Comparison of ENCODE assay signal across 9 cellular contexts in genomic region chrX:153226344-153227190, GRCh38. TPM values are rescaled to one million over a fixed set of nuclear protein-coding genes. Genes with fewer than 3 reads are reported as not detected.
DNase-seq lines count a peak whose midpoint lies in the region; ATAC-seq and TF ChIP-seq lines count a peak whose summit lies in the region.
"Had no signal": no experiment of that assay in that cellular context is flagged by ENCODE, and none has a peak within 500 bp of the region (broad histone marks: within the 10 kb centered on the region; RNA-seq: fewer than 3 reads in every experiment).

No MANE protein-coding gene starts in this region.

- no peaks in the 10 kb centered on the region for H3K9me3 ChIP-seq in prostate gland

- DNase-seq in AG08395 (ENCODE audit: low spot score) (peak; percentile 10), HS-5 (ENCODE audit: low read depth) (peak; percentile 52), astrocyte of the hippocampus (ENCODE audit: low read depth, low spot score) (peak; percentile 3), left kidney (ENCODE audit: low read depth, low spot score) (peak; percentile 80), NCI-H1105 treated with DMSO at 0.1 percent for 48 hours (lab: John Stamatoyannopoulos, UW) (no peak), prostate gland (ENCODE audit: low spot score) (no peak), middle frontal gyrus (ENCODE audit: extremely low spot score, low spot score) (no peak)

- 11% methylated on average over 16 of the region's 16 CpGs for WGBS in prostate gland

- TF ChIP-seq POLR2A in prostate gland (IDR thresholded peaks at IDR 0.05), result no peak

- H3K36me3 ChIP-seq in prostate gland, result no peaks in the 10 kb centered on the region

- no peak for TF ChIP-seq CTCF in prostate gland (IDR thresholded peaks at IDR 0.05)

- H3K27me3 ChIP-seq in prostate gland (replicated peaks; ENCODE audit: insufficient read depth), result no peaks in the 10 kb centered on the region

- H3K4me3 ChIP-seq in prostate gland, result no peak overlapping the region

- no peak for ATAC-seq in GM18868 (IDR thresholded peaks at IDR 0.05; ENCODE audit: unreplicated experiment)

- no peaks in the 10 kb centered on the region for H3K4me1 ChIP-seq in prostate gland (replicated peaks)

- intact Hi-C loops in prostate gland (cut with DNase I), result no loop called here

- no peak overlapping the region for H3K27ac ChIP-seq in prostate gland

RNA-seq across cellular contexts. Expression of gene MAGEA1, which starts 47.5 kb away (rescaled TPM):
- total RNA-seq in prostate gland, result 1 to 10 TPM in 1 of 2 donors, not detected in 1; 5.4 TPM
- total RNA-seq: urinary bladder had no signal

Comparison
In these comparisons a context has a peak if more than half of its experiments do, and no peak if none do; other contexts are left out.
1. DNase-seq: peak in AG08395 (single experiment), HS-5 (single experiment), astrocyte of the hippocampus (single experiment) and left kidney (single experiment); none in NCI-H1105 treated with DMSO at 0.1 percent for 48 hours (single experiment), prostate gland (single experiment) and middle frontal gyrus (single experiment).